Comparison of ENCODE assay signal across 1 cellular context in genomic region chr3:53005854-53006513, GRCh38.
TF ChIP-seq lines count a peak whose summit lies in the region.

No MANE protein-coding gene starts in this region.

TF ChIP-seq in HepG2, 621 proteins besides CTCF, POLR2A, EP300 and RAD21:
- TF ChIP-seq ZNF274 (CRISPR knock-in tag; IDR thresholded peaks at IDR 0.05) = no peak
- 0 out of 2 replicates have a peak, but pooled peaks have one; percentile 11 for TF ChIP-seq POGZ (CRISPR knock-in tag; IDR thresholded peaks at IDR 0.05)
- TF ChIP-seq FOXA3 (CRISPR knock-in tag; IDR thresholded peaks at IDR 0.05) = peak; percentile 39; the same call in 1 of the 2 replicates
- TF ChIP-seq FOXA1 (IDR thresholded peaks at IDR 0.05) = no peak
- TF ChIP-seq FOXA1 (CRISPR knock-in tag; IDR thresholded peaks at IDR 0.05) = peak; percentile 71
- TF ChIP-seq ZNF687 (CRISPR knock-in tag; IDR thresholded peaks at IDR 0.05) = peak; percentile 25; the same call in 1 of the 2 replicates
- TF ChIP-seq ZSCAN25 (CRISPR knock-in tag; IDR thresholded peaks at IDR 0.05) = no peak
- TF ChIP-seq ZBTB33 (CRISPR knock-in tag; IDR thresholded peaks at IDR 0.05) = peak; percentile 30; the same call in 1 of the 2 replicates
- TF ChIP-seq GFI1 (CRISPR knock-in tag; IDR thresholded peaks at IDR 0.05; ENCODE audit: borderline replicate concordance) = peak; percentile 38; the same call in 1 of the 2 replicates
- no peak for TF ChIP-seq ZNF207 (IDR thresholded peaks at IDR 0.05; ENCODE audit: borderline replicate concordance)
